ENCODE assay signal across 9 cellular contexts in genomic region chr11:117985953-117986887, GRCh38. TPM values are rescaled to one million over a fixed set of nuclear protein-coding genes. Genes with fewer than 3 reads are reported as not detected.
DNase-seq lines count a peak whose midpoint lies in the region; ATAC-seq lines count a peak whose summit lies in the region.
"Had no signal": no experiment of that assay in that cellular context is flagged by ENCODE, and none has a peak within 500 bp of the region (broad histone marks: within the 10 kb centered on the region; RNA-seq: fewer than 3 reads in every experiment).

Gene IL10RA (plus strand): TSS chr11:117986394. CDS start chr11:117986468, 74 bp downstream.

- peak within 1 kb of the TSS; percentile 75 for H3K27ac ChIP-seq in duodenal mucosa (ENCODE audit: low read depth, low read length)
- H3K27ac ChIP-seq: C4-2B had no signal

- H3K27ac Mint-ChIP-seq in activated CD4-positive, alpha-beta T cell treated with anti-CD3 and anti-CD28 coated beads, Interleukin-2, amount 10 ng/mL, durations not matched to agents 7 days and 5 days: peak within 1 kb of the TSS; percentile 97

- H3K27me3 Mint-ChIP-seq in activated CD4-positive, alpha-beta T cell treated with anti-CD3 and anti-CD28 coated beads, Interleukin-2, amount 10 ng/mL, durations not matched to agents 7 days and 5 days: no peaks in the 10 kb centered on the region

- peaks cover 74% of the 10 kb centered on the region for H3K4me1 Mint-ChIP-seq in activated CD4-positive, alpha-beta T cell treated with anti-CD3 and anti-CD28 coated beads, Interleukin-2, amount 10 ng/mL, durations not matched to agents 7 days and 5 days

- H3K4me1 ChIP-seq in duodenal mucosa (ENCODE audit: control insufficient read depth in 1 of 2, insufficient read depth in 2 of 2, low read length in 2 of 2): peaks cover 0 to 18% of the 10 kb centered on the region in 2 donors

- peaks cover 0 to 3% of the 10 kb centered on the region in 2 donors for H3K36me3 ChIP-seq in duodenal mucosa (ENCODE audit: control insufficient read depth in 1 of 2, insufficient read depth in 2 of 2, low read length in 2 of 2)

- ATAC-seq in HG02642 (IDR thresholded peaks at IDR 0.05; ENCODE audit: poor library complexity, unreplicated experiment): peak; percentile 91

- POLR2A ChIA-PET in activated CD4-positive, alpha-beta T cell treated with anti-CD3 and anti-CD28 coated beads, Interleukin-2, amount 10 ng/mL, durations not matched to agents 7 days and 5 days (lab: Charles Lee): interaction anchor here (0.6 to 2.0 kb wide), 8 partner anchors 10 to 104 kb away, joined by 3 to 11 read pairs (median 4); no protein-coding TSS in a partner anchor

- H3K4me3 Mint-ChIP-seq in activated CD4-positive, alpha-beta T cell treated with anti-CD3 and anti-CD28 coated beads, Interleukin-2, amount 10 ng/mL, durations not matched to agents 7 days and 5 days: peak within 1 kb of the TSS; percentile 85

- CTCF ChIA-PET in activated CD4-positive, alpha-beta T cell treated with anti-CD3 and anti-CD28 coated beads, Interleukin-2, amount 10 ng/mL, durations not matched to agents 7 days and 5 days (lab: Charles Lee): interaction anchor here (0.6 to 5.9 kb wide), 12 partner anchors 10 to 179 kb away, joined by 3 to 42 read pairs (median 4); no protein-coding TSS in a partner anchor

- no peaks in the 10 kb centered on the region for H3K9me3 ChIP-seq in duodenal mucosa (ENCODE audit: control insufficient read depth in 1 of 2, low read length in 2 of 2)

- H3K4me3 ChIP-seq in duodenal mucosa (ENCODE audit: low read depth in 1 of 2, low read length in 2 of 2): peak within 1 kb of the TSS; percentile 74 to 79

- peaks cover 77% of the 10 kb centered on the region for H3K36me3 Mint-ChIP-seq in activated CD4-positive, alpha-beta T cell treated with anti-CD3 and anti-CD28 coated beads, Interleukin-2, amount 10 ng/mL, durations not matched to agents 7 days and 5 days (ENCODE audit: low read depth)

- peaks cover 5 to 9% of the 10 kb centered on the region in 2 donors for H3K27me3 ChIP-seq in duodenal mucosa (ENCODE audit: control insufficient read depth in 1 of 2, insufficient read depth in 2 of 2, low read length in 2 of 2)

- H3K9me3 Mint-ChIP-seq in activated CD4-positive, alpha-beta T cell treated with anti-CD3 and anti-CD28 coated beads, Interleukin-2, amount 10 ng/mL, durations not matched to agents 7 days and 5 days: peaks cover 6% of the 10 kb centered on the region

- peak within 1 kb of the TSS; percentile 73 to 81 for H3K9ac ChIP-seq in duodenal mucosa (ENCODE audit: low read depth in 1 of 2, low read length in 2 of 2)

- DNase-seq in NCI-H2081 (lab: John Stamatoyannopoulos, UW): peak; percentile 70 to 73
- no peak for DNase-seq in NCI-H2081 treated with DMSO at 0.1 percent for 48 hours (lab: John Stamatoyannopoulos, UW)
- peak; percentile 79 for DNase-seq in NCI-H146 (lab: John Stamatoyannopoulos, UW)
- peak; percentile 80 for DNase-seq in activated CD4-positive, alpha-beta T cell treated with anti-CD3 and anti-CD28 coated beads, Interleukin-2, amount 10 ng/mL, durations not matched to agents 7 days and 5 days
- peak; percentile 88 for DNase-seq in medulla oblongata (ENCODE audit: extremely low spot score)
- DNase-seq in stimulated activated CD4-positive, alpha-beta T cell treated with anti-CD3 and anti-CD28 coated beads, TNF-alpha, amount 100 ng/mL, for 48 hours (ENCODE audit: low read depth in 3 of 3): peak; percentile 62 to 82 (median 70)

RNA-seq across cellular contexts. Expression of gene IL10RA, which starts in this region (rescaled TPM):
- total RNA-seq in activated CD4-positive, alpha-beta T cell treated with anti-CD3 and anti-CD28 coated beads, Interleukin-2, amount 10 ng/mL, durations not matched to agents 7 days and 5 days: 100 to 1,000 TPM; 161 to 187 TPM
